9 cellular contexts compared by ENCODE assay signal in the genomic region with DNA sequence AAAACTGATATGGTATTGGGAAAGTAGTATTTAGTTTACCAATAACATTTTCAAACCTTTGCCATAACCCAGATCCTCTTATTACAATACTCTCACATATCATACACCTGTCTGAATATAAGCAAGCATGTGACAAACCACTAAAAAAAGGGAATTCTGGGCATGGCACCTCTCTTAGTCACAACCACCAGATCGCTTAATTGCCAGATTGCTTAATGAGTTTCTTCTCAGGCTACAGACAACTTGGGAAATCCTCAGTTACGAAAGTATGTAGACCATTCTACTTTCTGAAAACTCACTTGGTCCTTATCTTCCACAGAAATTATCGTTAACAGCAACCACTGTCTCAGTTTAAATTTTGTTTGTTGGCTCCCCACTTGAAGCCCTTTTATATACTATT. TPM values are rescaled to one million over a fixed set of nuclear protein-coding genes. Genes with fewer than 3 reads are reported as not detected.
DNase-seq lines count a peak whose midpoint lies in the region; ATAC-seq and TF ChIP-seq lines count a peak whose summit lies in the region.
"Had no signal": no experiment of that assay in that cellular context is flagged by ENCODE, and none has a peak within 500 bp of the region (broad histone marks: within the 10 kb centered on the region; RNA-seq: fewer than 3 reads in every experiment).

No MANE protein-coding gene starts in this region.

- no peak for DNase-seq in activated T-cell treated with anti-CD3 and anti-CD28 coated beads, Interleukin-2, amount 50 U/mL, for 24 hours
- no peak for DNase-seq in activated T-cell treated with anti-CD3 and anti-CD28 coated beads, Interleukin-2, amount 50 U/mL, for 1 hour
- DNase-seq in WTC11 (ENCODE audit: low spot score): no peak
- DNase-seq in glutamatergic neuron: no peak
- no peak for DNase-seq in left colon
- no peak for DNase-seq in GDM1 (lab: John Stamatoyannopoulos, UW)
- DNase-seq in H7: no peak
- DNase-seq: activated CD4-positive, alpha-beta T cell treated with anti-CD3 and anti-CD28 coated beads for 1 hour had no signal

- no peak overlapping the region for H3K27ac ChIP-seq in subcutaneous abdominal adipose tissue (ENCODE audit: low read depth, low read length)

- peak overlapping the region in 1 of 5 donors; percentile 98 for H3K9ac ChIP-seq in subcutaneous abdominal adipose tissue (ENCODE audit: low read length in 5 of 5)

- H3K27me3 ChIP-seq in subcutaneous abdominal adipose tissue (ENCODE audit: control insufficient read depth in 5 of 5, insufficient read depth in 4 of 5, low read length in 5 of 5): no peaks in the 10 kb centered on the region
- no peaks in the 10 kb centered on the region for H3K27me3 ChIP-seq in H7 (ENCODE audit: control insufficient read depth, insufficient read depth, low read length)

- no peaks in the 10 kb centered on the region for H3K9me3 ChIP-seq in subcutaneous abdominal adipose tissue (ENCODE audit: control insufficient read depth in 5 of 5, low read length in 5 of 5)

- H3K36me3 ChIP-seq in subcutaneous abdominal adipose tissue (ENCODE audit: control insufficient read depth in 5 of 5, insufficient read depth in 5 of 5, low read length in 5 of 5) (peaks cover 8 to 32% (median 11%) of the 10 kb centered on the region in 5 donors), H7 (replicated peaks; ENCODE audit: control insufficient read depth, insufficient read depth, low read length) (no peaks in the 10 kb centered on the region; the same call in none of the 2 replicates)

- H3K4me3 ChIP-seq in subcutaneous abdominal adipose tissue (ENCODE audit: low read depth in 1 of 5, low read length in 5 of 5): peak overlapping the region in 3 of 5 donors; percentile 86 to 93 (median 91)
- no peak overlapping the region for H3K4me3 ChIP-seq in H7 (ENCODE audit: insufficient read depth, low read depth, low read length)

- CTCF ChIA-PET in WTC11 (lab: Charles Lee): interaction anchor here (1.5 kb wide), 1 partner anchor 168 kb away, joined by 5 read pairs; a partner anchor contains a TSS

- no peak for ATAC-seq in WTC11
- no peak for ATAC-seq in left colon

- H3K36me3 Mint-ChIP-seq in activated T-cell treated with anti-CD3 and anti-CD28 coated beads, Interleukin-2, amount 50 U/mL, for 24 hours (ENCODE audit: low read depth): peaks cover 70% of the 10 kb centered on the region
- H3K36me3 Mint-ChIP-seq in WTC11 (peaks cover 29% of the 10 kb centered on the region), glutamatergic neuron (ENCODE audit: unreplicated experiment) (no peaks in the 10 kb centered on the region)

- no peaks in the 10 kb centered on the region for H3K9me3 Mint-ChIP-seq in activated T-cell treated with anti-CD3 and anti-CD28 coated beads, Interleukin-2, amount 50 U/mL, for 24 hours
- H3K9me3 Mint-ChIP-seq in WTC11 (no peaks in the 10 kb centered on the region), glutamatergic neuron (ENCODE audit: unreplicated experiment) (peaks cover 2% of the 10 kb centered on the region)

- intact Hi-C loops in left colon (cut with DNase I, micrococcal nuclease): no loop called here

- peak overlapping the region; percentile 82 for H3K4me3 Mint-ChIP-seq in activated T-cell treated with anti-CD3 and anti-CD28 coated beads, Interleukin-2, amount 50 U/mL, for 24 hours
- H3K4me3 Mint-ChIP-seq in WTC11: peak overlapping the region; percentile 75
- peak overlapping the region; percentile 37 for H3K4me3 Mint-ChIP-seq in glutamatergic neuron (ENCODE audit: unreplicated experiment)

- TF ChIP-seq CTCF in WTC11 (IDR thresholded peaks at IDR 0.05) (no peak), glutamatergic neuron (IDR thresholded peaks at IDR 0.05; ENCODE audit: partially characterized antibody, unreplicated experiment) (no peak)

- H3K27me3 Mint-ChIP-seq in activated T-cell treated with anti-CD3 and anti-CD28 coated beads, Interleukin-2, amount 50 U/mL, for 24 hours: no peaks in the 10 kb centered on the region
- H3K27me3 Mint-ChIP-seq in WTC11 (ENCODE audit: low read depth) (no peaks in the 10 kb centered on the region), glutamatergic neuron (ENCODE audit: unreplicated experiment) (peaks cover 2% of the 10 kb centered on the region)

- H3K27ac Mint-ChIP-seq in activated T-cell treated with anti-CD3 and anti-CD28 coated beads, Interleukin-2, amount 50 U/mL, for 24 hours: peak overlapping the region; percentile 47
- H3K27ac Mint-ChIP-seq in WTC11 (no peak overlapping the region), glutamatergic neuron (ENCODE audit: unreplicated experiment) (no peak overlapping the region)

- peaks cover 8 to 28% (median 20%) of the 10 kb centered on the region in 5 donors for H3K4me1 ChIP-seq in subcutaneous abdominal adipose tissue (ENCODE audit: control insufficient read depth in 5 of 5, insufficient read depth in 5 of 5, low read length in 5 of 5)

- POLR2A ChIA-PET in WTC11 (lab: Charles Lee): no interaction called here

- peaks cover 60% of the 10 kb centered on the region for H3K4me1 Mint-ChIP-seq in activated T-cell treated with anti-CD3 and anti-CD28 coated beads, Interleukin-2, amount 50 U/mL, for 24 hours (ENCODE audit: low read depth)
- H3K4me1 Mint-ChIP-seq in WTC11 (peaks cover 32% of the 10 kb centered on the region), glutamatergic neuron (ENCODE audit: low read depth, unreplicated experiment) (peaks cover 8% of the 10 kb centered on the region)

TF ChIP-seq in WTC11, 78 proteins besides CTCF, POLR2A, EP300 and RAD21:
- TF ChIP-seq EMX1 (CRISPR knock-in tag; IDR thresholded peaks at IDR 0.05) (no peak), NR2C2 (CRISPR knock-in tag; IDR thresholded peaks at IDR 0.05) (no peak), ZNF138 (CRISPR knock-in tag; conservative IDR thresholded peaks at IDR 0.05) (no peak), JUN (CRISPR knock-in tag; IDR thresholded peaks at IDR 0.05) (no peak), ZNF671 (CRISPR knock-in tag; IDR thresholded peaks at IDR 0.05) (no peak), NR1H2 (CRISPR knock-in tag; IDR thresholded peaks at IDR 0.05) (no peak), HMGA2 (CRISPR knock-in tag; IDR thresholded peaks at IDR 0.05) (no peak), ZNF121 (CRISPR knock-in tag; IDR thresholded peaks at IDR 0.05) (no peak)
- TF ChIP-seq, protein P1, sequence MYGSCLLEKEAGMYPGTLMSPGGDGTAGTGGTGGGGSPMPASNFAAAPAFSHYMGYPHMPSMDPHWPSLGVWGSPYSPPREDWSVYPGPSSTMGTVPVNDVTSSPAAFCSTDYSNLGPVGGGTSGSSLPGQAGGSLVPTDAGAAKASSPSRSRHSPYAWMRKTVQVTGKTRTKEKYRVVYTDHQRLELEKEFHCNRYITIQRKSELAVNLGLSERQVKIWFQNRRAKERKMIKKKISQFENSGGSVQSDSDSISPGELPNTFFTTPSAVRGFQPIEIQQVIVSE (CRISPR knock-in tag; IDR thresholded peaks at IDR 0.05; ENCODE audit: borderline replicate concordance): no peak
- TF ChIP-seq, protein P2, sequence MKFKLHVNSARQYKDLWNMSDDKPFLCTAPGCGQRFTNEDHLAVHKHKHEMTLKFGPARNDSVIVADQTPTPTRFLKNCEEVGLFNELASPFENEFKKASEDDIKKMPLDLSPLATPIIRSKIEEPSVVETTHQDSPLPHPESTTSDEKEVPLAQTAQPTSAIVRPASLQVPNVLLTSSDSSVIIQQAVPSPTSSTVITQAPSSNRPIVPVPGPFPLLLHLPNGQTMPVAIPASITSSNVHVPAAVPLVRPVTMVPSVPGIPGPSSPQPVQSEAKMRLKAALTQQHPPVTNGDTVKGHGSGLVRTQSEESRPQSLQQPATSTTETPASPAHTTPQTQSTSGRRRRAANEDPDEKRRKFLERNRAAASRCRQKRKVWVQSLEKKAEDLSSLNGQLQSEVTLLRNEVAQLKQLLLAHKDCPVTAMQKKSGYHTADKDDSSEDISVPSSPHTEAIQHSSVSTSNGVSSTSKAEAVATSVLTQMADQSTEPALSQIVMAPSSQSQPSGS (CRISPR knock-in tag; IDR thresholded peaks at IDR 0.05; ENCODE audit: borderline replicate concordance, low read depth): no peak
- TF ChIP-seq, protein P3, sequence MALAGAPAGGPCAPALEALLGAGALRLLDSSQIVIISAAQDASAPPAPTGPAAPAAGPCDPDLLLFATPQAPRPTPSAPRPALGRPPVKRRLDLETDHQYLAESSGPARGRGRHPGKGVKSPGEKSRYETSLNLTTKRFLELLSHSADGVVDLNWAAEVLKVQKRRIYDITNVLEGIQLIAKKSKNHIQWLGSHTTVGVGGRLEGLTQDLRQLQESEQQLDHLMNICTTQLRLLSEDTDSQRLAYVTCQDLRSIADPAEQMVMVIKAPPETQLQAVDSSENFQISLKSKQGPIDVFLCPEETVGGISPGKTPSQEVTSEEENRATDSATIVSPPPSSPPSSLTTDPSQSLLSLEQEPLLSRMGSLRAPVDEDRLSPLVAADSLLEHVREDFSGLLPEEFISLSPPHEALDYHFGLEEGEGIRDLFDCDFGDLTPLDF (CRISPR knock-in tag; IDR thresholded peaks at IDR 0.05): no peak
- TF ChIP-seq, protein P4, sequence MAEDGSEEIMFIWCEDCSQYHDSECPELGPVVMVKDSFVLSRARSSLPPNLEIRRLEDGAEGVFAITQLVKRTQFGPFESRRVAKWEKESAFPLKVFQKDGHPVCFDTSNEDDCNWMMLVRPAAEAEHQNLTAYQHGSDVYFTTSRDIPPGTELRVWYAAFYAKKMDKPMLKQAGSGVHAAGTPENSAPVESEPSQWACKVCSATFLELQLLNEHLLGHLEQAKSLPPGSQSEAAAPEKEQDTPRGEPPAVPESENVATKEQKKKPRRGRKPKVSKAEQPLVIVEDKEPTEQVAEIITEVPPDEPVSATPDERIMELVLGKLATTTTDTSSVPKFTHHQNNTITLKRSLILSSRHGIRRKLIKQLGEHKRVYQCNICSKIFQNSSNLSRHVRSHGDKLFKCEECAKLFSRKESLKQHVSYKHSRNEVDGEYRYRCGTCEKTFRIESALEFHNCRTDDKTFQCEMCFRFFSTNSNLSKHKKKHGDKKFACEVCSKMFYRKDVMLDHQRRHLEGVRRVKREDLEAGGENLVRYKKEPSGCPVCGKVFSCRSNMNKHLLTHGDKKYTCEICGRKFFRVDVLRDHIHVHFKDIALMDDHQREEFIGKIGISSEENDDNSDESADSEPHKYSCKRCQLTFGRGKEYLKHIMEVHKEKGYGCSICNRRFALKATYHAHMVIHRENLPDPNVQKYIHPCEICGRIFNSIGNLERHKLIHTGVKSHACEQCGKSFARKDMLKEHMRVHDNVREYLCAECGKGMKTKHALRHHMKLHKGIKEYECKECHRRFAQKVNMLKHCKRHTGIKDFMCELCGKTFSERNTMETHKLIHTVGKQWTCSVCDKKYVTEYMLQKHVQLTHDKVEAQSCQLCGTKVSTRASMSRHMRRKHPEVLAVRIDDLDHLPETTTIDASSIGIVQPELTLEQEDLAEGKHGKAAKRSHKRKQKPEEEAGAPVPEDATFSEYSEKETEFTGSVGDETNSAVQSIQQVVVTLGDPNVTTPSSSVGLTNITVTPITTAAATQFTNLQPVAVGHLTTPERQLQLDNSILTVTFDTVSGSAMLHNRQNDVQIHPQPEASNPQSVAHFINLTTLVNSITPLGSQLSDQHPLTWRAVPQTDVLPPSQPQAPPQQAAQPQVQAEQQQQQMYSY (CRISPR knock-in tag; IDR thresholded peaks at IDR 0.05): no peak

RNA-seq across cellular contexts. Expression of a gene that starts 2.1 kb away (rescaled TPM):
- 36.9 to 40.6 TPM (median 40.0 TPM) in 3 replicates for total RNA-seq in WTC11 (2021)
- total RNA-seq in glutamatergic neuron (ENCODE audit: unreplicated experiment): 10.3 TPM
- 10 to 100 TPM; 13.5 to 15.3 TPM for total RNA-seq in left colon
- 14.2 and 16.9 TPM in 2 replicates for total RNA-seq in H7 (2014; rRNA removed; shearing (Covaris generic))
